Comparison of ENCODE assay signal across 7 cellular contexts in genomic region chr6:26596579-26597388, GRCh38.
DNase-seq lines count a peak whose midpoint lies in the region; ATAC-seq and FAIRE-seq lines count a peak whose summit lies in the region.

Gene ABT1, plus strand, starts transcription at chr6:26596953. Its CDS starts 30 bp downstream, at chr6:26596983.

- H3K9ac ChIP-seq in rectal smooth muscle tissue (ENCODE audit: low read length): peak within 1 kb of the TSS; percentile 99

- ATAC-seq in HG02981 (IDR thresholded peaks at IDR 0.05; ENCODE audit: unreplicated experiment): peak; percentile 78

- peaks cover 2% of the 10 kb centered on the region for H3K27me3 ChIP-seq in rectal smooth muscle tissue (ENCODE audit: control insufficient read depth, insufficient read depth, low read length)

- H3K36me3 ChIP-seq in rectal smooth muscle tissue (ENCODE audit: control insufficient read depth, insufficient read depth, low read length): peaks cover 19% of the 10 kb centered on the region

- peak within 1 kb of the TSS; percentile 87 for H3K4me3 ChIP-seq in rectal smooth muscle tissue (ENCODE audit: low read length)

- peaks cover 6% of the 10 kb centered on the region for H3K4me1 ChIP-seq in rectal smooth muscle tissue (ENCODE audit: control insufficient read depth, insufficient read depth, low read length)

- peak within 1 kb of the TSS; percentile 77 for H3K27ac ChIP-seq in rectal smooth muscle tissue (ENCODE audit: low read depth, low read length)

- DNase-seq in GM18507 (ENCODE audit: extremely low spot score, insufficient read length, low read depth) (peak; percentile 93), NCI-H2029 treated with DMSO at 0.1 percent for 48 hours (lab: John Stamatoyannopoulos, UW) (peak; percentile 96), T-helper 9 cell (peak; percentile 93), astrocyte of the hippocampus (ENCODE audit: low read depth, low spot score) (peak; percentile 99), hepatic stellate cell (ENCODE audit: low spot score) (peak; percentile 96)

- peak; percentile 99 for FAIRE-seq in GM18507 (lab: Jason Lieb, UNC)

Comparison
In these comparisons a context has a peak if more than half of its experiments do, and no peak if none do; other contexts are left out.
1. Peak in every context shown above with its lines: DNase-seq, ATAC-seq, H3K4me3 ChIP-seq and H3K27ac ChIP-seq.